1 cellular context compared by ENCODE assay signal in the genomic region with DNA sequence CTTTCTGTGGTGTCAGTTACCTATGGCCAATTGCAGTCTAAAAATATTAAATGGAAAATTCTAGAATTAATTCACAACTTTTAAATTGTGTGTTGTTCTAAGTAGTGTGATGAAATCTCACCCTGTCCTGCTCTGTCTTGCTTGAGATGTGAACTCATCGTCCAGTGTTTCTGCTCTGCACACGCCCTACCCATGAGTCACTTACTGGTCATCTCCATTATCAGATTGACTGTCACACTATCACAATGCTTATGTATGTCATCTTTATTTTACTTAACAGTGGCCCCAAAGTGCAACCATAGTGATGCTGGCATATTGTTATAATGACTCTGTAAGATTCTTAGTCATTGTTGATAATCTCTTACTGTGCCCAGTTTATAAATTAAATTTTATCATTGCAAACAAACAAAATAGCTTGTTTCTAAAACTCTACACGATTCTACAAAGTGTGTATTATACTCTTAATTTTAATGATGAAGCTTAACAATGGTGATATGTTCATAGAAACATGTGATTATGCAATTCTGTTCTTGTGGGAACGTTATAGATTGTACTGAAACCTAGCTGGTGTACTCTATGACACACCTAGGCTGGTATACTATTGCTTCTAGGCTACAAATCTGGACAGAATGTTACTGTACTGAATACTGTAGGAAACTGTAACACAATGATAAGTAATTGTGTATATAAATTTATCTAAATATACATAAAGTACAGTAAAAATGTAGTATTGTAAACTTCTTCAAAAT.
TF ChIP-seq lines count a peak whose summit lies in the region.

No MANE protein-coding gene starts in this region.

TF ChIP-seq in GM23338, 12 proteins besides CTCF, POLR2A, EP300 and RAD21:
- TF ChIP-seq EZH2 (IDR thresholded peaks at IDR 0.05; ENCODE audit: low read depth, unreplicated experiment) = no peak
- TF ChIP-seq NANOG (IDR thresholded peaks at IDR 0.05; ENCODE audit: borderline replicate concordance) = no peak
- no peak for TF ChIP-seq EZH2phosphoT487 (IDR thresholded peaks at IDR 0.05; ENCODE audit: unreplicated experiment)
- TF ChIP-seq, protein P1, sequence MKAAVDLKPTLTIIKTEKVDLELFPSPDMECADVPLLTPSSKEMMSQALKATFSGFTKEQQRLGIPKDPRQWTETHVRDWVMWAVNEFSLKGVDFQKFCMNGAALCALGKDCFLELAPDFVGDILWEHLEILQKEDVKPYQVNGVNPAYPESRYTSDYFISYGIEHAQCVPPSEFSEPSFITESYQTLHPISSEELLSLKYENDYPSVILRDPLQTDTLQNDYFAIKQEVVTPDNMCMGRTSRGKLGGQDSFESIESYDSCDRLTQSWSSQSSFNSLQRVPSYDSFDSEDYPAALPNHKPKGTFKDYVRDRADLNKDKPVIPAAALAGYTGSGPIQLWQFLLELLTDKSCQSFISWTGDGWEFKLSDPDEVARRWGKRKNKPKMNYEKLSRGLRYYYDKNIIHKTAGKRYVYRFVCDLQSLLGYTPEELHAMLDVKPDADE (IDR thresholded peaks at IDR 0.05) = no peak
- no peak for TF ChIP-seq STAT1 (IDR thresholded peaks at IDR 0.05; ENCODE audit: unreplicated experiment)
- TF ChIP-seq, protein P2, sequence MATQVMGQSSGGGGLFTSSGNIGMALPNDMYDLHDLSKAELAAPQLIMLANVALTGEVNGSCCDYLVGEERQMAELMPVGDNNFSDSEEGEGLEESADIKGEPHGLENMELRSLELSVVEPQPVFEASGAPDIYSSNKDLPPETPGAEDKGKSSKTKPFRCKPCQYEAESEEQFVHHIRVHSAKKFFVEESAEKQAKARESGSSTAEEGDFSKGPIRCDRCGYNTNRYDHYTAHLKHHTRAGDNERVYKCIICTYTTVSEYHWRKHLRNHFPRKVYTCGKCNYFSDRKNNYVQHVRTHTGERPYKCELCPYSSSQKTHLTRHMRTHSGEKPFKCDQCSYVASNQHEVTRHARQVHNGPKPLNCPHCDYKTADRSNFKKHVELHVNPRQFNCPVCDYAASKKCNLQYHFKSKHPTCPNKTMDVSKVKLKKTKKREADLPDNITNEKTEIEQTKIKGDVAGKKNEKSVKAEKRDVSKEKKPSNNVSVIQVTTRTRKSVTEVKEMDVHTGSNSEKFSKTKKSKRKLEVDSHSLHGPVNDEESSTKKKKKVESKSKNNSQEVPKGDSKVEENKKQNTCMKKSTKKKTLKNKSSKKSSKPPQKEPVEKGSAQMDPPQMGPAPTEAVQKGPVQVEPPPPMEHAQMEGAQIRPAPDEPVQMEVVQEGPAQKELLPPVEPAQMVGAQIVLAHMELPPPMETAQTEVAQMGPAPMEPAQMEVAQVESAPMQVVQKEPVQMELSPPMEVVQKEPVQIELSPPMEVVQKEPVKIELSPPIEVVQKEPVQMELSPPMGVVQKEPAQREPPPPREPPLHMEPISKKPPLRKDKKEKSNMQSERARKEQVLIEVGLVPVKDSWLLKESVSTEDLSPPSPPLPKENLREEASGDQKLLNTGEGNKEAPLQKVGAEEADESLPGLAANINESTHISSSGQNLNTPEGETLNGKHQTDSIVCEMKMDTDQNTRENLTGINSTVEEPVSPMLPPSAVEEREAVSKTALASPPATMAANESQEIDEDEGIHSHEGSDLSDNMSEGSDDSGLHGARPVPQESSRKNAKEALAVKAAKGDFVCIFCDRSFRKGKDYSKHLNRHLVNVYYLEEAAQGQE (IDR thresholded peaks at IDR 0.05; ENCODE audit: unreplicated experiment) = no peak
- no peak for TF ChIP-seq ZNF114 (CRISPR knock-in tag; IDR thresholded peaks at IDR 0.05)
- no peak for TF ChIP-seq ZNF331 (CRISPR knock-in tag; IDR thresholded peaks at IDR 0.05; ENCODE audit: low read depth)
- no peak for TF ChIP-seq POLR2AphosphoS5 (IDR thresholded peaks at IDR 0.05; ENCODE audit: low read depth)
- TF ChIP-seq CREB1 (CRISPR knock-in tag; IDR thresholded peaks at IDR 0.05; ENCODE audit: low read depth) = no peak
- TF ChIP-seq JUNB (IDR thresholded peaks at IDR 0.05; ENCODE audit: unreplicated experiment) = no peak
- TF ChIP-seq, protein P3, sequence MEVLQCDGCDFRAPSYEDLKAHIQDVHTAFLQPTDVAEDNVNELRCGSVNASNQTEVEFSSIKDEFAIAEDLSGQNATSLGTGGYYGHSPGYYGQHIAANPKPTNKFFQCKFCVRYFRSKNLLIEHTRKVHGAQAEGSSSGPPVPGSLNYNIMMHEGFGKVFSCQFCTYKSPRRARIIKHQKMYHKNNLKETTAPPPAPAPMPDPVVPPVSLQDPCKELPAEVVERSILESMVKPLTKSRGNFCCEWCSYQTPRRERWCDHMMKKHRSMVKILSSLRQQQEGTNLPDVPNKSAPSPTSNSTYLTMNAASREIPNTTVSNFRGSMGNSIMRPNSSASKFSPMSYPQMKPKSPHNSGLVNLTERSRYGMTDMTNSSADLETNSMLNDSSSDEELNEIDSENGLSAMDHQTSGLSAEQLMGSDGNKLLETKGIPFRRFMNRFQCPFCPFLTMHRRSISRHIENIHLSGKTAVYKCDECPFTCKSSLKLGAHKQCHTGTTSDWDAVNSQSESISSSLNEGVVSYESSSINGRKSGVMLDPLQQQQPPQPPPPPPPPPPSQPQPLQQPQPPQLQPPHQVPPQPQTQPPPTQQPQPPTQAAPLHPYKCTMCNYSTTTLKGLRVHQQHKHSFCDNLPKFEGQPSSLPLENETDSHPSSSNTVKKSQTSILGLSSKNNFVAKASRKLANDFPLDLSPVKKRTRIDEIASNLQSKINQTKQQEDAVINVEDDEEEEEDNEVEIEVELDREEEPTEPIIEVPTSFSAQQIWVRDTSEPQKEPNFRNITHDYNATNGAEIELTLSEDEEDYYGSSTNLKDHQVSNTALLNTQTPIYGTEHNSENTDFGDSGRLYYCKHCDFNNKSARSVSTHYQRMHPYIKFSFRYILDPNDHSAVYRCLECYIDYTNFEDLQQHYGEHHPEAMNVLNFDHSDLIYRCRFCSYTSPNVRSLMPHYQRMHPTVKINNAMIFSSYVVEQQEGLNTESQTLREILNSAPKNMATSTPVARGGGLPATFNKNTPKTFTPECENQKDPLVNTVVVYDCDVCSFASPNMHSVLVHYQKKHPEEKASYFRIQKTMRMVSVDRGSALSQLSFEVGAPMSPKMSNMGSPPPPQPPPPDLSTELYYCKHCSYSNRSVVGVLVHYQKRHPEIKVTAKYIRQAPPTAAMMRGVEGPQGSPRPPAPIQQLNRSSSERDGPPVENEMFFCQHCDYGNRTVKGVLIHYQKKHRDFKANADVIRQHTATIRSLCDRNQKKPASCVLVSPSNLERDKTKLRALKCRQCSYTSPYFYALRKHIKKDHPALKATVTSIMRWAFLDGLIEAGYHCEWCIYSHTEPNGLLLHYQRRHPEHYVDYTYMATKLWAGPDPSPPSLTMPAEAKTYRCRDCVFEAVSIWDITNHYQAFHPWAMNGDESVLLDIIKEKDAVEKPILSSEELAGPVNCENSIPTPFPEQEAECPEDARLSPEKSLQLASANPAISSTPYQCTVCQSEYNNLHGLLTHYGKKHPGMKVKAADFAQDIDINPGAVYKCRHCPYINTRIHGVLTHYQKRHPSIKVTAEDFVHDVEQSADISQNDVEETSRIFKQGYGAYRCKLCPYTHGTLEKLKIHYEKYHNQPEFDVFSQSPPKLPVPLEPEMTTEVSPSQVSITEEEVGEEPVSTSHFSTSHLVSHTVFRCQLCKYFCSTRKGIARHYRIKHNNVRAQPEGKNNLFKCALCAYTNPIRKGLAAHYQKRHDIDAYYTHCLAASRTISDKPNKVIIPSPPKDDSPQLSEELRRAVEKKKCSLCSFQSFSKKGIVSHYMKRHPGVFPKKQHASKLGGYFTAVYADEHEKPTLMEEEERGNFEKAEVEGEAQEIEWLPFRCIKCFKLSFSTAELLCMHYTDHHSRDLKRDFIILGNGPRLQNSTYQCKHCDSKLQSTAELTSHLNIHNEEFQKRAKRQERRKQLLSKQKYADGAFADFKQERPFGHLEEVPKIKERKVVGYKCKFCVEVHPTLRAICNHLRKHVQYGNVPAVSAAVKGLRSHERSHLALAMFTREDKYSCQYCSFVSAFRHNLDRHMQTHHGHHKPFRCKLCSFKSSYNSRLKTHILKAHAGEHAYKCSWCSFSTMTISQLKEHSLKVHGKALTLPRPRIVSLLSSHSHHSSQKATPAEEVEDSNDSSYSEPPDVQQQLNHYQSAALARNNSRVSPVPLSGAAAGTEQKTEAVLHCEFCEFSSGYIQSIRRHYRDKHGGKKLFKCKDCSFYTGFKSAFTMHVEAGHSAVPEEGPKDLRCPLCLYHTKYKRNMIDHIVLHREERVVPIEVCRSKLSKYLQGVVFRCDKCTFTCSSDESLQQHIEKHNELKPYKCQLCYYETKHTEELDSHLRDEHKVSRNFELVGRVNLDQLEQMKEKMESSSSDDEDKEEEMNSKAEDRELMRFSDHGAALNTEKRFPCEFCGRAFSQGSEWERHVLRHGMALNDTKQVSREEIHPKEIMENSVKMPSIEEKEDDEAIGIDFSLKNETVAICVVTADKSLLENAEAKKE (CRISPR knock-in tag; IDR thresholded peaks at IDR 0.05) = no peak
